ENCODE assay signal across 9 cellular contexts in genomic region chr16:19389246-19389645, GRCh38. TPM values are rescaled to one million over a fixed set of nuclear protein-coding genes. Genes with fewer than 3 reads are reported as not detected.
DNase-seq lines count a peak whose midpoint lies in the region; ATAC-seq and TF ChIP-seq lines count a peak whose summit lies in the region.
"Had no signal": no experiment of that assay in that cellular context is flagged by ENCODE, and none has a peak within 500 bp of the region (broad histone marks: within the 10 kb centered on the region; RNA-seq: fewer than 3 reads in every experiment).

No MANE protein-coding gene starts in this region.

- BruUV-seq in Panc1 (replicated peaks; lab: Mats Ljungman, UMichigan), result no TSS peak

- DNase-seq in HFF-Myc (ENCODE audit: extremely low read depth, low read depth) (no peak), Panc1 (ENCODE audit: low read depth, low spot score) (no peak), left colon (peak; percentile 82 to 90), ecto neural progenitor cell (ENCODE audit: low spot score) (no peak)
- peak; percentile 30 for DNase-seq in activated naive CD8-positive, alpha-beta T cell treated with anti-CD3 and anti-CD28 coated beads for 36 hours
- DNase-seq in stimulated activated naive CD8-positive, alpha-beta T cell treated with anti-CD3 and anti-CD28 coated beads, Interleukin-15, Interleukin-2, amounts not matched to agents 100 U/mL and 50 U/mL, for 24 hours, result peak; percentile 55

- POLR2A ChIA-PET in Panc1 (lab: Charles Lee), result no interaction called here

- no peaks in the 10 kb centered on the region for H3K9me3 ChIP-seq in Panc1 (ENCODE audit: control insufficient read depth, insufficient read depth, low read depth, low read length)

- H3K4me3 ChIP-seq in HFF-Myc (replicated peaks; ENCODE audit: low read depth, low read length) (no peak overlapping the region), Panc1 (ENCODE audit: low read depth in 2 of 2, low read length in 2 of 2) (no peak overlapping the region)

- H3K27me3 ChIP-seq in Panc1 (ENCODE audit: control insufficient read depth, insufficient read depth, low read length), result 0 out of 2 replicates have a peak, but pooled peaks cover 2% of the 10 kb centered on the region

- H3K4me1 ChIP-seq in Panc1 (ENCODE audit: control insufficient read depth, insufficient read depth, low read length), result no peaks in the 10 kb centered on the region; the same call in 1 of the 2 replicates

- in situ Hi-C loops in Panc1 (cut with HindIII; ENCODE audit: low pct_unique_long_range_greater_than_20kb, low sequenced_read_pairs), result no loop called here

- no peak overlapping the region for H3K27ac Mint-ChIP-seq in activated naive CD8-positive, alpha-beta T cell treated with anti-CD3 and anti-CD28 coated beads for 36 hours

- H3K27ac ChIP-seq in C4-2B (no peak overlapping the region), Panc1 (ENCODE audit: low read length) (no peak overlapping the region)

- CTCF ChIA-PET in Panc1 (lab: Charles Lee), result interaction anchor here (0.6 to 2.5 kb wide), 4 partner anchors 114 to 204 kb away, joined by 3 to 24 read pairs (median 6); no protein-coding TSS in a partner anchor

- peaks cover 5% of the 10 kb centered on the region for H3K4me1 Mint-ChIP-seq in activated naive CD8-positive, alpha-beta T cell treated with anti-CD3 and anti-CD28 coated beads for 36 hours

- H3K36me3 ChIP-seq in Panc1 (ENCODE audit: control insufficient read depth, insufficient read depth, low read length), result no peaks in the 10 kb centered on the region

- H3K4me3 Mint-ChIP-seq in activated naive CD8-positive, alpha-beta T cell treated with anti-CD3 and anti-CD28 coated beads for 36 hours, result no peak overlapping the region

- intact Hi-C loops in Panc1 (cut with micrococcal nuclease; ENCODE audit: unreplicated experiment), result loop anchor here (1.0 kb wide), 1 partner anchor 113 kb away; no protein-coding TSS in a partner anchor
- intact Hi-C loops in left colon (cut with DNase I, micrococcal nuclease), result loop anchor here in 1 of 2 donors (10.0 kb wide), 1 partner anchor 116 kb away; no protein-coding TSS in a partner anchor

- ATAC-seq in Panc1 (peak; percentile 96), left colon (peak; percentile 79), GM18498 (IDR thresholded peaks at IDR 0.05; ENCODE audit: unreplicated experiment) (no peak)
- no peak for ATAC-seq in stimulated activated naive CD8-positive, alpha-beta T cell treated with anti-CD3 and anti-CD28 coated beads, Interleukin-15, Interleukin-2, amounts not matched to agents 100 U/mL and 50 U/mL, for 24 hours

- TF ChIP-seq CTCF in C4-2B (conservative IDR thresholded peaks at IDR 0.05), result peak; percentile 65
- TF ChIP-seq CTCF in HFF-Myc (IDR thresholded peaks at IDR 0.05; ENCODE audit: low read depth, low read length, missing control alignments), result peak; percentile 54
- peak; percentile 88 for TF ChIP-seq CTCF in Panc1 (IDR thresholded peaks at IDR 0.05)

- H3K36me3 Mint-ChIP-seq in activated naive CD8-positive, alpha-beta T cell treated with anti-CD3 and anti-CD28 coated beads for 36 hours, result no peaks in the 10 kb centered on the region

- peaks cover 2% of the 10 kb centered on the region for H3K9me3 Mint-ChIP-seq in activated naive CD8-positive, alpha-beta T cell treated with anti-CD3 and anti-CD28 coated beads for 36 hours

- H3K27me3 Mint-ChIP-seq in activated naive CD8-positive, alpha-beta T cell treated with anti-CD3 and anti-CD28 coated beads for 36 hours, result peaks cover 50% of the 10 kb centered on the region

RNA-seq across cellular contexts. Expression of gene TMC5, which starts 28.4 kb away (rescaled TPM):
- total RNA-seq in Panc1 (2021; ENCODE audit: unreplicated experiment) (1.4 TPM), left colon (100 to 1,000 TPM in 1 of 2 donors, 10 to 100 TPM in 1; 91.2 to 225 TPM)
- polyA plus RNA-seq in Panc1 (2012; ENCODE audit: insufficient read length), result 0.42 TPM
- total RNA-seq in activated naive CD8-positive, alpha-beta T cell treated with anti-CD3 and anti-CD28 coated beads for 36 hours, result not detected
- total RNA-seq: glomerular endothelial cell had no signal

Comparison
In these comparisons a context has a peak if more than half of its experiments do, and no peak if none do; other contexts are left out.
1. DNase-seq: peak in activated naive CD8-positive, alpha-beta T cell treated with anti-CD3 and anti-CD28 coated beads for 36 hours (single experiment), left colon (2 of 2) and stimulated activated naive CD8-positive, alpha-beta T cell treated with anti-CD3 and anti-CD28 coated beads, Interleukin-15, Interleukin-2, amounts not matched to agents 100 U/mL and 50 U/mL, for 24 hours (single experiment); none in HFF-Myc (single experiment), Panc1 (single experiment) and ecto neural progenitor cell (single experiment).
2. ATAC-seq: peak in Panc1 (single experiment) and left colon (single experiment); none in stimulated activated naive CD8-positive, alpha-beta T cell treated with anti-CD3 and anti-CD28 coated beads, Interleukin-15, Interleukin-2, amounts not matched to agents 100 U/mL and 50 U/mL, for 24 hours (single experiment) and GM18498 (single experiment).
3. RNA of gene TMC5, which starts 28.4 kb away (total RNA-seq): 91.2 to 225 TPM in left colon; 1.4 TPM in Panc1 (single experiment) and not detected in activated naive CD8-positive, alpha-beta T cell treated with anti-CD3 and anti-CD28 coated beads for 36 hours; every median in the first group is over 10 times any median in the second.
4. Peak in every context shown above with its lines, with median percentiles within 50 percentile points of each other: CTCF ChIP-seq.